23 cellular contexts compared by ENCODE assay signal in the genomic region with DNA sequence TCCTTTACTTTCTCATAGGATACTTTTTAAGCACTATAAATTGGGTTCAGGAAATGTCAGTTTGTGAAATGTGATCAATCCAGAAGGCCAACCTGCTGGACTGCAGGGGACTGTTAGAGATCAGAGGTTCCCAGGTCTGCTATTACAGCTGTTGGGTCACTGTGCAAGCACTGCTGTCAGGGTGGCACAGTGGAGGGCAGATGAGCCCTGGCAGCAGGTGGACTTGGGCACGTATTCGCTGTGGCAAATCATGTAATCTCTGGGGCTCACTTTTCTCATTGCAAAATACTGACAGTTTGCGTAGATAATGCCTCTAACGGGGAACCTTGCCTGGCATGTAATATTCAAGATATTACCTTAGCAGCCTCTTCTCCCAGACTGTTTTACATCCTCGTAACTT.
"Had no signal": no experiment of that assay in that cellular context is flagged by ENCODE, and none has a peak within 500 bp of the region (broad histone marks: within the 10 kb centered on the region; RNA-seq: fewer than 3 reads in every experiment).

No MANE protein-coding gene starts in this region.

- H3K27ac Mint-ChIP-seq: activated naive CD4-positive, alpha-beta T cell treated with anti-CD3 and anti-CD28 coated beads for 36 hours; activated T-cell treated with anti-CD3 and anti-CD28 coated beads, Interleukin-2, amount 50 U/mL, for 72 hours; nephron progenitor cell; stimulated activated effector memory CD8-positive, alpha-beta T cell treated with anti-CD3 and anti-CD28 coated beads, Interleukin-12 subunit alpha, Interleukin-12 subunit beta, amount 100 ng/mL, for 72 hours; T-helper 17 cell had no signal

- ATAC-seq: activated T-cell treated with anti-CD3 and anti-CD28 coated beads, Interleukin-2, amount 50 U/mL, for 72 hours; body of pancreas; stimulated activated effector memory CD8-positive, alpha-beta T cell treated with anti-CD3 and anti-CD28 coated beads, Interleukin-12 subunit alpha, Interleukin-12 subunit beta, amount 100 ng/mL, for 72 hours; T-helper 17 cell had no signal

- H3K4me3 Mint-ChIP-seq: activated naive CD4-positive, alpha-beta T cell treated with anti-CD3 and anti-CD28 coated beads for 36 hours; activated T-cell treated with anti-CD3 and anti-CD28 coated beads, Interleukin-2, amount 50 U/mL, for 72 hours; nephron progenitor cell; stimulated activated effector memory CD8-positive, alpha-beta T cell treated with anti-CD3 and anti-CD28 coated beads, Interleukin-12 subunit alpha, Interleukin-12 subunit beta, amount 100 ng/mL, for 72 hours; T-helper 17 cell had no signal

- H3K4me1 ChIP-seq: body of pancreas had no signal

- H3K9me3 ChIP-seq: body of pancreas, stomach, transverse colon had no signal

- H3K9me3 Mint-ChIP-seq: activated T-cell treated with anti-CD3 and anti-CD28 coated beads, Interleukin-2, amount 50 U/mL, for 72 hours; stimulated activated effector memory CD8-positive, alpha-beta T cell treated with anti-CD3 and anti-CD28 coated beads, Interleukin-12 subunit alpha, Interleukin-12 subunit beta, amount 100 ng/mL, for 72 hours had no signal

- H3K4me3 ChIP-seq: body of pancreas, SK-N-MC, skin epidermis, stomach, transverse colon had no signal

- H3K27ac ChIP-seq: body of pancreas, SK-N-MC, skin epidermis, stomach, transverse colon had no signal

- H3K4me1 Mint-ChIP-seq: stimulated activated effector memory CD8-positive, alpha-beta T cell treated with anti-CD3 and anti-CD28 coated beads, Interleukin-12 subunit alpha, Interleukin-12 subunit beta, amount 100 ng/mL, for 72 hours had no signal

- H3K27me3 ChIP-seq: body of pancreas, stomach, transverse colon had no signal

- H3K36me3 ChIP-seq: transverse colon had no signal

- DNase-seq: activated CD4-positive, alpha-beta T cell treated with anti-CD3 and anti-CD28 coated beads for 4 hours; activated CD4-positive, alpha-beta T cell treated with anti-CD3 and anti-CD28 coated beads, Interleukin-2, amount 50 U/mL, for 48 hours; activated CD4-positive, CD25-positive, alpha-beta regulatory T cell; activated effector memory CD4-positive, alpha-beta T cell treated with Interleukin-2 at 50 U/mL for 16 hours; activated naive CD4-positive, alpha-beta T cell treated with anti-CD3 and anti-CD28 coated beads for 36 hours; activated T-cell treated with anti-CD3 and anti-CD28 coated beads, Interleukin-2, amount 50 U/mL, for 72 hours; amygdala; body of pancreas; dermis blood vessel endothelial cell; effector memory CD4-positive, alpha-beta T cell; foreskin melanocyte; glutamatergic neuron; hippocampal formation; nephron progenitor cell; occipital lobe; stimulated activated CD4-positive, alpha-beta T cell treated with anti-CD3 and anti-CD28 coated beads, Interleukin-2, amount 100 ng/mL, for 24 hours; stomach; SW 1271; T-helper 17 cell; transverse colon had no signal

- H3K36me3 Mint-ChIP-seq: stimulated activated effector memory CD8-positive, alpha-beta T cell treated with anti-CD3 and anti-CD28 coated beads, Interleukin-12 subunit alpha, Interleukin-12 subunit beta, amount 100 ng/mL, for 72 hours had no signal
